In genomic region chr4:164943192-164943591, GRCh38 we compare ENCODE assay signal across 1 cellular context.
TF ChIP-seq lines count a peak whose summit lies in the region.

No MANE protein-coding gene starts in this region.

TF ChIP-seq in GM23338, 12 proteins besides CTCF, POLR2A, EP300 and RAD21 (continued from another document):
- TF ChIP-seq ZNF462 (CRISPR knock-in tag; IDR thresholded peaks at IDR 0.05): no peak
- TF ChIP-seq CREB1 (CRISPR knock-in tag; IDR thresholded peaks at IDR 0.05; ENCODE audit: low read depth): no peak
